In the genomic region with DNA sequence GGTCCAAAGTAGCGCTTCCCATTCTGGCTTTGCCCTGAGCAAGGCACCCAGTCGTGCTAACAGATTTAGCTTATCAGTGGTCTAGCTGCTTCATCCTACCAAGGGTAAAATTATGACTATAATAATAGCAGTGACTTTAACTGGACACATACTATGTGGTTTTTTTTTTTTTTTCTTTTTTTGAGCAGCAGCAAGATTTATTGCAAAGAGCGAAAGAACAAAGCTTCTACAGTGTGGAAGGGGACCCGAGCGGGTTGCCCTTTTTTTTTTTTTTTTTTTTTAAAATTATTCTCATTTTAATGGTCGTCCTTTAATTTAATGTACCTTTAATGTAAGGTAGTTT, we compare ENCODE assay signal across 8 cellular contexts. TPM values are rescaled to one million over a fixed set of nuclear protein-coding genes. Genes with fewer than 3 reads are reported as not detected.
DNase-seq lines count a peak whose midpoint lies in the region; ATAC-seq, FAIRE-seq and TF ChIP-seq lines count a peak whose summit lies in the region.

No MANE protein-coding gene starts in this region.

- H3K9me3 ChIP-seq in A549 (no peaks in the 10 kb centered on the region), HUES64 (ENCODE audit: insufficient read depth, low read depth, low read length) (no peaks in the 10 kb centered on the region), muscle layer of colon (ENCODE audit: low read length) (no peaks in the 10 kb centered on the region)

- no peak for DNase-seq in A549 (ENCODE audit: low read depth in 1 of 2, low spot score in 1 of 2)
- DNase-seq in central memory CD8-positive, alpha-beta T cell (ENCODE audit: low spot score in 2 of 2) = no peak
- DNase-seq in NK-92 treated with Interleukin-12 subunit alpha and Interleukin-12 subunit beta, amount 100 ng/mL, for 24 hours (lab: John Stamatoyannopoulos, UW) = no peak
- no peak for DNase-seq in NCI-H526 (lab: John Stamatoyannopoulos, UW)
- DNase-seq in GM10248 (ENCODE audit: extremely low spot score) = no peak

- H3K36me3 Mint-ChIP-seq in central memory CD8-positive, alpha-beta T cell (ENCODE audit: insufficient read depth) = peaks cover 41% of the 10 kb centered on the region

- TF ChIP-seq CTCF in A549 (IDR thresholded peaks at IDR 0.05) (no peak), GM10248 (IDR thresholded peaks at IDR 0.05; ENCODE audit: control extremely low read depth, extremely low read depth, low read depth, missing control alignments) (no peak)

- peaks cover 26% of the 10 kb centered on the region for H3K27me3 ChIP-seq in HUES64 (ENCODE audit: insufficient read depth, low read length)
- H3K27me3 ChIP-seq in muscle layer of colon (ENCODE audit: control insufficient read depth in 1 of 2, insufficient read depth in 2 of 2, low read length in 2 of 2) = no peaks in the 10 kb centered on the region

- peaks cover 12% of the 10 kb centered on the region; the same call in 2 of the 3 replicates for H3K4me1 ChIP-seq in A549
- H3K4me1 ChIP-seq in HUES64 (ENCODE audit: insufficient read depth, low read length) = no peaks in the 10 kb centered on the region
- peaks cover 8% of the 10 kb centered on the region for H3K4me1 ChIP-seq in muscle layer of colon (ENCODE audit: insufficient read depth, low read length)

- H3K4me3 Mint-ChIP-seq in central memory CD8-positive, alpha-beta T cell = peak overlapping the region; percentile 99

- H3K36me3 ChIP-seq in HUES64 (ENCODE audit: insufficient read depth, low read length) (peaks cover 24% of the 10 kb centered on the region), muscle layer of colon (ENCODE audit: insufficient read depth, low read length) (no peaks in the 10 kb centered on the region)

- TF ChIP-seq RAD21 in A549 (conservative IDR thresholded peaks at IDR 0.05 in 1 of 2, IDR thresholded peaks at IDR 0.05 in 1 of 2) = no peak

- no peak for FAIRE-seq in A549 (lab: Jason Lieb, UNC)

- H3K4me3 ChIP-seq in A549 (peak overlapping the region; percentile 63), HUES64 (ENCODE audit: low read length) (peak overlapping the region; percentile 82), muscle layer of colon (ENCODE audit: low read depth in 1 of 2, low read length in 2 of 2) (peak overlapping the region; percentile 57 to 100)

- no peaks in the 10 kb centered on the region for H3K27me3 Mint-ChIP-seq in central memory CD8-positive, alpha-beta T cell

- WGBS in A549 (ENCODE audit: missing lambda C conversion rate) = 4% methylated on average over 6 of the region's 6 CpGs
- WGBS in HUES64 = 3% methylated on average over 2 of the region's 6 CpGs

- no peak for TF ChIP-seq POLR2A in A549 (IDR thresholded peaks at IDR 0.05; ENCODE audit: low read length)

- peak overlapping the region; percentile 85 for H3K4me2 ChIP-seq in A549

- H3K27ac Mint-ChIP-seq in central memory CD8-positive, alpha-beta T cell (ENCODE audit: low read depth) = peak overlapping the region; percentile 98

- H3K27ac ChIP-seq in A549 = peak overlapping the region; percentile 79 to 91
- H3K27ac ChIP-seq in HUES64 (ENCODE audit: low read depth, low read length) = peak overlapping the region; percentile 69
- H3K27ac ChIP-seq in muscle layer of colon (ENCODE audit: low read depth, low read length) = peak overlapping the region; percentile 40

- H3K4me1 Mint-ChIP-seq in central memory CD8-positive, alpha-beta T cell = peaks cover 39% of the 10 kb centered on the region

- ATAC-seq in A549 = no peak
- ATAC-seq in central memory CD8-positive, alpha-beta T cell (replicated peaks; ENCODE audit: extremely low read depth, poor library complexity, severe bottlenecking) = peak; percentile 5
- ATAC-seq in GM19328 (IDR thresholded peaks at IDR 0.05; ENCODE audit: unreplicated experiment) = no peak

- TF ChIP-seq EP300 in A549 (IDR thresholded peaks at IDR 0.05) = no peak

- H3K9ac ChIP-seq in HUES64 (ENCODE audit: low read depth, low read length) = peak overlapping the region; percentile 81
- H3K9ac ChIP-seq in muscle layer of colon (ENCODE audit: low read length) = peak overlapping the region; percentile 87

- POLR2A ChIA-PET in A549 (lab: Yijun Ruan, JAX) (interaction anchor here (0.6 to 2.4 kb wide), 9 partner anchors 9 to 966 kb away, joined by 3 to 21 read pairs (median 6); a partner anchor contains a TSS), GM10248 (lab: Yijun Ruan, JAX) (interaction anchor here (0.5 to 1.0 kb wide), 6 partner anchors 11 to 746 kb away, joined by 3 to 9 read pairs (median 6); no protein-coding TSS in a partner anchor)

- H3K9me3 Mint-ChIP-seq in central memory CD8-positive, alpha-beta T cell = no peaks in the 10 kb centered on the region

- CTCF ChIA-PET in A549 (lab: Yijun Ruan, JAX) (interaction anchor here (0.6 to 1.3 kb wide), 3 partner anchors 11 to 373 kb away, joined by 3 to 5 read pairs (median 3); no protein-coding TSS in a partner anchor), GM10248 (lab: Yijun Ruan, JAX) (interaction anchor here (0.7 to 2.1 kb wide), 12 partner anchors 9 to 393 kb away, joined by 3 to 5 read pairs (median 3); no protein-coding TSS in a partner anchor)

TF ChIP-seq in A549, 52 proteins besides CTCF, POLR2A, EP300 and RAD21:
- TF ChIP-seq KDM5A (IDR thresholded peaks at IDR 0.05) (no peak), PHF8 (IDR thresholded peaks at IDR 0.05; ENCODE audit: borderline replicate concordance, low read depth) (0 out of 2 replicates have a peak, but pooled peaks have one; percentile 17), ZNF302 (CRISPR knock-in tag; IDR thresholded peaks at IDR 0.05) (no peak)

RNA-seq across cellular contexts. Expression of a gene that starts 0.5 kb away (rescaled TPM):
- polyA plus RNA-seq in A549 (2011; rRNA removed) (5.0 and 5.6 TPM in 2 replicates), A549 (2017; fragmentation: RNase III; extraction: RNeasy Plus Mini Kit Qiagen cat#74134 plus additional on column Dnase treatment) (1.1 to 1.3 TPM (median 1.1 TPM) in 3 replicates)
- 0.78 and 0.89 TPM in 2 replicates for polyA plus RNA-seq in A549 (2012; cell fraction: cytosol; rRNA removed)
- polyA plus RNA-seq in A549 (2012; cell fraction: nucleus; rRNA removed) = 1.3 and 2.3 TPM in 2 replicates
- polyA minus RNA-seq in A549 (2011; rRNA and poly(A)+ RNA removed) = 10.4 and 11.1 TPM in 2 replicates
- polyA plus RNA-seq in HUES64 (2013, experiment 1 of 2) = 2.2 TPM
- polyA plus RNA-seq in HUES64 (2013, experiment 2 of 2) = 2.4 TPM
